12 cellular contexts compared by ENCODE assay signal in genomic region chr1:112906155-112906698, GRCh38. TPM values are rescaled to one million over a fixed set of nuclear protein-coding genes. Genes with fewer than 3 reads are reported as not detected.
A peak's percentile ranks its signal among the peaks of the same experiment; 100 is the strongest.
DNase-seq lines count a peak whose midpoint lies in the region; ATAC-seq and TF ChIP-seq lines count a peak whose summit lies in the region.
"Had no signal": no experiment of that assay in that cellular context is flagged by ENCODE, and none has a peak within 500 bp of the region (broad histone marks: within the 10 kb centered on the region; RNA-seq: fewer than 3 reads in every experiment).

No MANE protein-coding gene starts in this region.

- TF ChIP-seq POLR2A in thyroid gland (IDR thresholded peaks at IDR 0.05): no peak

- TF ChIP-seq CTCF in chondrocyte (IDR thresholded peaks at IDR 0.05) (no peak), thyroid gland (IDR thresholded peaks at IDR 0.05) (no peak)

- peaks cover 27% of the 10 kb centered on the region for H3K4me1 Mint-ChIP-seq in chondrocyte (ENCODE audit: low read depth)
- H3K4me1 Mint-ChIP-seq: B cell had no signal

- WGBS in thyroid gland, 2 donors: 78 to 93% methylated on average over 2 of the region's 2 CpGs

- no peak overlapping the region for H3K4me3 ChIP-seq in BLaER1 treated with 17β-estradiol and CSF1 and Interleukin-3, amounts not matched to agents 10 nM and 100 nM
- no peak overlapping the region for H3K4me3 ChIP-seq in thyroid gland (replicated peaks in 1 of 3)

- H3K27ac ChIP-seq in BLaER1 treated with 17β-estradiol and CSF1 and Interleukin-3, amounts not matched to agents 10 nM and 100 nM: peak overlapping the region in 2 of 11 experiments; percentile 21 to 29; a peak in 4 of 22 replicates
- H3K27ac ChIP-seq in thyroid gland: peak overlapping the region in 1 of 3 donors; percentile 22

- H3K9ac ChIP-seq in BLaER1 treated with 17β-estradiol and CSF1 and Interleukin-3, amounts not matched to agents 10 nM and 100 nM: peak overlapping the region in 2 of 11 experiments; percentile 19 to 37; a peak in 2 of 22 replicates

- ATAC-seq in GM21717 (IDR thresholded peaks at IDR 0.05; ENCODE audit: unreplicated experiment): no peak

- peaks cover 0 to 5% (median 0%) of the 10 kb centered on the region in 11 experiments; a peak in 1 of 22 replicates for H4K20me1 ChIP-seq in BLaER1 treated with 17β-estradiol and CSF1 and Interleukin-3, amounts not matched to agents 10 nM and 100 nM

- H3K27me3 ChIP-seq in BLaER1 treated with 17β-estradiol and CSF1 and Interleukin-3, amounts not matched to agents 10 nM and 100 nM: no peaks in the 10 kb centered on the region
- H3K27me3 ChIP-seq in thyroid gland: no peaks in the 10 kb centered on the region

- no peaks in the 10 kb centered on the region for H3K9me3 ChIP-seq in BLaER1 treated with 17β-estradiol and CSF1 and Interleukin-3, amounts not matched to agents 10 nM and 100 nM (replicated peaks in 1 of 11)
- H3K9me3 ChIP-seq in thyroid gland: no peaks in the 10 kb centered on the region

- no peak overlapping the region for H3K4me3 Mint-ChIP-seq in chondrocyte (ENCODE audit: unreplicated experiment)
- H3K4me3 Mint-ChIP-seq: activated naive CD8-positive, alpha-beta T cell treated with anti-CD3 and anti-CD28 coated beads for 36 hours; B cell had no signal

- no peaks in the 10 kb centered on the region for H3K36me3 Mint-ChIP-seq in chondrocyte (ENCODE audit: low read depth)

- peaks cover 0 to 47% (median 32%) of the 10 kb centered on the region in 11 experiments; a peak in 20 of 22 replicates for H3K36me3 ChIP-seq in BLaER1 treated with 17β-estradiol and CSF1 and Interleukin-3, amounts not matched to agents 10 nM and 100 nM
- no peaks in the 10 kb centered on the region for H3K36me3 ChIP-seq in thyroid gland

- DNase-seq in LHCN-M2 (ENCODE audit: low read depth) (peak; percentile 8), chondrocyte (ENCODE audit: low spot score) (no peak), medulla oblongata (ENCODE audit: extremely low spot score) (peak; percentile 16), OCI-M2 (lab: John Stamatoyannopoulos, UW; ENCODE audit: unreplicated experiment) (no peak), thyroid gland (no peak)
- DNase-seq in stimulated activated CD4-positive, alpha-beta T cell treated with anti-CD3 and anti-CD28 coated beads, Interleukin-4, amount 100 ng/mL, for 24 hours: no peak
- DNase-seq: activated naive CD8-positive, alpha-beta T cell treated with anti-CD3 and anti-CD28 coated beads for 36 hours; effector CD8-positive, alpha-beta T cell; glutamatergic neuron had no signal

- H3K4me1 ChIP-seq in BLaER1 treated with 17β-estradiol and CSF1 and Interleukin-3, amounts not matched to agents 10 nM and 100 nM: peaks cover 4 to 54% (median 18%) of the 10 kb centered on the region in 10 experiments; a peak in 16 of 20 replicates
- H3K4me1 ChIP-seq in thyroid gland: peaks cover 0 to 6% of the 10 kb centered on the region in 2 donors

- no peaks in the 10 kb centered on the region for H3K27me3 Mint-ChIP-seq in chondrocyte (ENCODE audit: low read depth)
- H3K27me3 Mint-ChIP-seq: activated naive CD8-positive, alpha-beta T cell treated with anti-CD3 and anti-CD28 coated beads for 36 hours; B cell had no signal

- peak overlapping the region; percentile 13 for H3K27ac Mint-ChIP-seq in chondrocyte (ENCODE audit: unreplicated experiment)
- H3K27ac Mint-ChIP-seq: activated naive CD8-positive, alpha-beta T cell treated with anti-CD3 and anti-CD28 coated beads for 36 hours; B cell had no signal

- H3K9me3 Mint-ChIP-seq in chondrocyte (ENCODE audit: low read depth): no peaks in the 10 kb centered on the region
- H3K9me3 Mint-ChIP-seq: activated naive CD8-positive, alpha-beta T cell treated with anti-CD3 and anti-CD28 coated beads for 36 hours had no signal

- H3K4me2 ChIP-seq in BLaER1 treated with 17β-estradiol and CSF1 and Interleukin-3, amounts not matched to agents 10 nM and 100 nM: peak overlapping the region in 7 of 11 experiments; percentile 13 to 83 (median 48); a peak in 13 of 22 replicates

- intact Hi-C loops in thyroid gland (cut with DNase I): no loop called here

RNA-seq across cellular contexts. Expression of gene SLC16A1, which starts 49.8 kb away (rescaled TPM):
- 79.1 TPM in 2 replicates for total RNA-seq in LHCN-M2 (2014; rRNA removed)
- polyA plus RNA-seq in LHCN-M2 (2012): 25.7 TPM
- 58.1 to 68.1 TPM (median 63.1 TPM) in 3 replicates for total RNA-seq in chondrocyte
- 1 to 10 TPM; 3.3 to 6.2 (median 5.5) TPM for total RNA-seq in thyroid gland

Comparison
In these comparisons a context has a peak if more than half of its experiments do, and no peak if none do; other contexts are left out.
1. DNase-seq: peak in LHCN-M2 (single experiment) and medulla oblongata (single experiment); none in chondrocyte (single experiment), OCI-M2 (single experiment), stimulated activated CD4-positive, alpha-beta T cell treated with anti-CD3 and anti-CD28 coated beads, Interleukin-4, amount 100 ng/mL, for 24 hours (single experiment) and thyroid gland (0 of 2).